10 cellular contexts compared by ENCODE assay signal in the genomic region with DNA sequence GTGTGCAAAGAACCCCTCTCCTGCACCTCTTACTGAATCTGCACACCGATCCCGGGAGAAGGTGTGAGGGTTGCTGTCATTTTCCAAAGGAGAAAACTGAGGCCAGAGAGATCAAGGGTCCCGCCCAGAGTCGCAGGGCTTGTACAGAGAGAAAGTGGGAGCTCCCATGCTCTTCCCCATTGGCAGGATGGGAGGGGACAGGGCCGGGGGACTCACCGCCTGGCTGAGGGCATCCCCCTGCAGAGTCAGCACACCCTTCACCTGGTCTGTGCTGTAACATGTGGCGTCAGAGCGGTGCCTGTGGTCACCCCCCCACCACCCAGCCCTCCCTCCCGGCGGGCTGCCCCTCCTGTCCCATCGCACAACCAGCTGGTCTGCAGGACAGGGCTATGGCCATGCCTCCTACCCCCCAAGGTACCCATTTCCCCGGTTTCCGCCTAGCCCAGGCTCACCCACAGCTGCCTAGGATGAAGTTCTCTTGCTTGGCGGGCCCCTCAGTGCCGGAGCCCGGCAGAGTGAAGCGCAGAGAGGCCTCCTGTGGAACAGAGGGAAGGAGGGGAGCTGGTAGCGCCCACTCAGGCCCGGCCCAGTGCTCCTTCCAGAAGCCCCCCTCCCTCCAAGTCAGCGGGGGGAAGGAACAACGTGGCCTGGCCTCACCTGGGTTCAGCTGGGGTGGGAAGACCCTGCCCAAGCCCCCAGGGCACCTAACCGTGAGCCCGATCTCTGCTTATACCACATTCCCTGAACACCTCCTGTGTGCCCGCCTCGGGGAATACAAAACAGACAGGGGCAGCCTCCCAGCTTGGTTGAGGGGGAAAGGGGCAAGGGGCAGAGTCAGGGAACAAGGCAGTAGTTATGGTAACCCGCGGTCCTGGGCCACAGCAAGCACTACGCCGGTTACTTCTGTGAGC. TPM values are rescaled to one million over a fixed set of nuclear protein-coding genes. Genes with fewer than 3 reads are reported as not detected.
DNase-seq lines count a peak whose midpoint lies in the region; ATAC-seq and TF ChIP-seq lines count a peak whose summit lies in the region.
"Had no signal": no experiment of that assay in that cellular context is flagged by ENCODE, and none has a peak within 500 bp of the region (broad histone marks: within the 10 kb centered on the region; RNA-seq: fewer than 3 reads in every experiment).

No MANE protein-coding gene starts in this region.

- TF ChIP-seq CTCF in H9 (conservative IDR thresholded peaks at IDR 0.05) = no peak
- no peak for TF ChIP-seq CTCF in WI38 (IDR thresholded peaks at IDR 0.05; ENCODE audit: low read depth, low read length)

- H3K9me3 ChIP-seq in H9 (ENCODE audit: control insufficient read depth, low read depth, low read length) (no peaks in the 10 kb centered on the region), skeletal muscle satellite cell (replicated peaks; ENCODE audit: low read length) (no peaks in the 10 kb centered on the region)

- H2BK15ac ChIP-seq in H9 (ENCODE audit: low read depth, low read length) = no peak overlapping the region

- H3K18ac ChIP-seq in H9 (ENCODE audit: insufficient read length, low read depth, low read length) = no peak overlapping the region

- H3K4me3 Mint-ChIP-seq in H9 = peak overlapping the region; percentile 76 to 85

- no peak overlapping the region for H3K23ac ChIP-seq in H9 (ENCODE audit: insufficient read length, low read depth, low read length)

- no peak for ATAC-seq in HG03175 (IDR thresholded peaks at IDR 0.05; ENCODE audit: unreplicated experiment)

- no peak overlapping the region for H3K56ac ChIP-seq in H9 (ENCODE audit: insufficient read length, low read depth, low read length)

- no peaks in the 10 kb centered on the region for H3K9me3 Mint-ChIP-seq in H9

- H2BK12ac ChIP-seq in H9 (ENCODE audit: insufficient read length, low read depth, low read length) = no peak overlapping the region

- no peak overlapping the region for H2AFZ ChIP-seq in H9 (ENCODE audit: low read length)

- H3K4me3 ChIP-seq in WI38 (ENCODE audit: low read depth, low read length) = peak overlapping the region; percentile 75
- H3K4me3 ChIP-seq in skeletal muscle satellite cell (ENCODE audit: low read length) = peak overlapping the region; percentile 94

- peaks cover 7% of the 10 kb centered on the region for H3K23me2 ChIP-seq in H9 (ENCODE audit: insufficient read length, low read depth, low read length, poor library complexity, severe bottlenecking)

- H2AK5ac ChIP-seq in H9 (ENCODE audit: insufficient read length, low read length) = no peak overlapping the region

- WGBS in H9 (ENCODE audit: extremely low coverage, insufficient read length, low lambda C conversion rate) = no CpG with 5 or more reads among the region's 29 CpGs

- H4K5ac ChIP-seq in H9 (ENCODE audit: insufficient read length, low read depth, low read length) = no peak overlapping the region

- H3K27me3 ChIP-seq in H9 (ENCODE audit: insufficient read depth, low read length) = no peaks in the 10 kb centered on the region
- no peaks in the 10 kb centered on the region for H3K27me3 ChIP-seq in skeletal muscle satellite cell (ENCODE audit: control insufficient read depth, insufficient read depth, low read length)

- no peak overlapping the region for H2BK120ac ChIP-seq in H9 (ENCODE audit: low read depth, low read length, poor library complexity, severe bottlenecking)

- no peak overlapping the region for H3T11ph ChIP-seq in H9 (ENCODE audit: low read length)

- H4K20me1 ChIP-seq in H9 (ENCODE audit: control insufficient read depth, insufficient read depth, insufficient read length) = no peaks in the 10 kb centered on the region

- H3K36me3 Mint-ChIP-seq in H9 (ENCODE audit: insufficient read depth in 1 of 3, low read depth in 3 of 3) = peaks cover 11 to 39% (median 34%) of the 10 kb centered on the region in 3 experiments

- DNase-seq in H9 (no peak), globus pallidus (ENCODE audit: low spot score) (peak; percentile 24), islet precursor cell (no peak), NCI-H1105 (lab: John Stamatoyannopoulos, UW) (no peak)
- no peak for DNase-seq in activated effector memory CD4-positive, alpha-beta T cell treated with Interleukin-2 at 50 U/mL for 16 hours

- no peaks in the 10 kb centered on the region for H3K79me1 ChIP-seq in H9 (ENCODE audit: insufficient read depth, low read depth, low read length, poor library complexity, severe bottlenecking)

- peak overlapping the region in 1 of 3 experiments; percentile 59; a peak in 1 of 7 replicates for H3K27ac Mint-ChIP-seq in H9

- no peaks in the 10 kb centered on the region; the same call in 1 of the 2 replicates for H3K27me3 Mint-ChIP-seq in H9 (ENCODE audit: low read depth)

- H3K4me2 ChIP-seq in H9 (ENCODE audit: insufficient read depth, insufficient read length, low read length) (peak overlapping the region; percentile 83), skeletal muscle satellite cell (ENCODE audit: low read length) (peak overlapping the region; percentile 92)

- 0 out of 2 replicates have a peak overlapping the region, but pooled peaks have one; percentile 1 for H3K14ac ChIP-seq in H9 (ENCODE audit: insufficient read depth, low read length)

- H3K4me1 Mint-ChIP-seq in H9 = peaks cover 17 to 31% of the 10 kb centered on the region in 2 experiments

- peak overlapping the region; percentile 20 for H3K9ac ChIP-seq in H9 (ENCODE audit: extremely low read depth, insufficient read length, low read length)
- peak overlapping the region; percentile 71 for H3K9ac ChIP-seq in skeletal muscle satellite cell (ENCODE audit: low read depth, low read length)

- H3K4me1 ChIP-seq in H9 (ENCODE audit: insufficient read depth, low read length) (no peaks in the 10 kb centered on the region), skeletal muscle satellite cell (ENCODE audit: control insufficient read depth, insufficient read depth, low read length) (peaks cover 13% of the 10 kb centered on the region)

- no peaks in the 10 kb centered on the region for H3K79me2 ChIP-seq in H9 (ENCODE audit: insufficient read depth, low read length)

- no peak overlapping the region for H2BK20ac ChIP-seq in H9 (ENCODE audit: low read depth, low read length, poor library complexity, severe bottlenecking)

- peaks cover 14% of the 10 kb centered on the region for H3K36me3 ChIP-seq in skeletal muscle satellite cell (ENCODE audit: insufficient read depth, low read length)

- no peak overlapping the region for H4K91ac ChIP-seq in H9 (ENCODE audit: insufficient read length, low read depth, low read length)

- H3K27ac ChIP-seq in H9 (ENCODE audit: insufficient read length, low read depth, low read length) = no peak overlapping the region

- H4K8ac ChIP-seq in H9 (replicated peaks; ENCODE audit: insufficient read length, low read depth, low read length) = no peak overlapping the region

- no peak overlapping the region for H3K4ac ChIP-seq in H9 (ENCODE audit: low read depth, low read length)

- no peak overlapping the region for H2BK5ac ChIP-seq in H9 (ENCODE audit: insufficient read length, low read length)

RNA-seq across cellular contexts. Expression of a gene that starts 1.1 kb away (rescaled TPM):
- 33.5 and 36.4 TPM in 2 replicates for total RNA-seq in H9 (2021)
- 9.6 and 14.9 TPM in 2 replicates for total RNA-seq in skeletal muscle satellite cell (2012; rRNA removed)

RNA-seq across cellular contexts. Expression of a gene that starts 6.1 kb away (rescaled TPM):
- not detected in 2 replicates for total RNA-seq in H9 (2021)
- total RNA-seq in skeletal muscle satellite cell (2012; rRNA removed) = not detected in 2 replicates
- total RNA-seq: LHCN-M2, lung microvascular endothelial cell had no signal

RNA-seq across cellular contexts. Expression of a gene that starts 13.2 kb away (rescaled TPM):
- total RNA-seq in H9 (2021) = 0.48 TPM in 1 of 2 replicates, not detected in the other
- not detected in 2 replicates for total RNA-seq in skeletal muscle satellite cell (2012; rRNA removed)
- total RNA-seq: LHCN-M2, lung microvascular endothelial cell had no signal

RNA-seq across cellular contexts. Expression of a gene that starts 34.3 kb away (rescaled TPM):
- total RNA-seq in H9 (2021) = 15.9 and 18.3 TPM in 2 replicates
- total RNA-seq in skeletal muscle satellite cell (2012; rRNA removed) = 9.6 and 12.4 TPM in 2 replicates

RNA-seq across cellular contexts. Expression of a gene that starts 45.8 kb away (rescaled TPM):
- total RNA-seq in H9 (2021) = 114 TPM in 2 replicates
- 44.3 and 44.4 TPM in 2 replicates for total RNA-seq in skeletal muscle satellite cell (2012; rRNA removed)
